In genomic region chr16:53071748-53072301, GRCh38 we compare ENCODE assay signal across 7 cellular contexts. TPM values are rescaled to one million over a fixed set of nuclear protein-coding genes. Genes with fewer than 3 reads are reported as not detected.
DNase-seq lines count a peak whose midpoint lies in the region; ATAC-seq, FAIRE-seq and TF ChIP-seq lines count a peak whose summit lies in the region.

No MANE protein-coding gene starts in this region.

- peak; percentile 46 for ATAC-seq in HG03571 (IDR thresholded peaks at IDR 0.05; ENCODE audit: unreplicated experiment)

- peak; percentile 47 for DNase-seq in GM20000 (ENCODE audit: low spot score)
- DNase-seq in dorsolateral prefrontal cortex, result peak in 6 of 10 donors; percentile 42 to 72 (median 64)
- peak; percentile 28 to 94 (median 58) for DNase-seq in posterior cingulate gyrus
- no peak for DNase-seq in GM19240 (ENCODE audit: insufficient read length, low spot score)
- no peak for DNase-seq in HTR-8/SVneo (ENCODE audit: insufficient read length, low spot score)
- no peak for DNase-seq in MV-4-11 (lab: John Stamatoyannopoulos, UW)

- TF ChIP-seq CTCF in GM20000 (IDR thresholded peaks at IDR 0.05; ENCODE audit: extremely low read depth, missing control alignments) (no peak), dorsolateral prefrontal cortex (IDR thresholded peaks at IDR 0.05 in 54 of 56, conservative IDR thresholded peaks at IDR 0.05 in 2 of 56; ENCODE audit: low read depth in 1 of 56, partially characterized antibody in 56 of 56) (no peak)

- intact Hi-C loops in dorsolateral prefrontal cortex (cut with DNase I) (no loop called here), posterior cingulate gyrus (cut with DNase I) (no loop called here)

- H3K27me3 ChIP-seq in dorsolateral prefrontal cortex, result no peaks in the 10 kb centered on the region

- no peak for FAIRE-seq in HTR-8/SVneo (lab: Jason Lieb, UNC)

- H3K4me3 ChIP-seq in dorsolateral prefrontal cortex, result peak overlapping the region in 29 of 59 donors; percentile 4 to 53 (median 19)

- H3K27ac ChIP-seq in dorsolateral prefrontal cortex, result peak overlapping the region in 53 of 59 donors; percentile 8 to 84 (median 64)

RNA-seq across cellular contexts. Expression of gene CHD9, which starts 17.0 kb away (rescaled TPM):
- total RNA-seq in dorsolateral prefrontal cortex, result 100 to 1,000 TPM; 104 to 179 (median 138) TPM

RNA-seq across cellular contexts. Expression of gene CHD9NB, which starts 19.1 kb away (rescaled TPM):
- total RNA-seq in dorsolateral prefrontal cortex, result 1 to 10 TPM in 6 of 120 experiments, under 1 TPM in 41, not detected in 73; 0.26 to 2.4 (median 0.57) TPM

Comparison
In these comparisons a context has a peak if more than half of its experiments do, and no peak if none do; other contexts are left out.
1. DNase-seq: peak in GM20000 (single experiment), dorsolateral prefrontal cortex (6 of 10) and posterior cingulate gyrus (10 of 10); none in GM19240 (single experiment), HTR-8/SVneo (single experiment) and MV-4-11 (single experiment).